Comparison of ENCODE assay signal across 27 cellular contexts in genomic region chr2:103462101-103462500, GRCh38.
"Had no signal": no experiment of that assay in that cellular context is flagged by ENCODE, and none has a peak within 500 bp of the region (broad histone marks: within the 10 kb centered on the region; RNA-seq: fewer than 3 reads in every experiment).

No MANE protein-coding gene starts in this region.

- H3K4me3 ChIP-seq: stomach, suprapubic skin, testis, thoracic aorta, thyroid gland, tibial artery, tibial nerve, transverse colon, upper lobe of left lung, upper lobe of right lung, uterus, vagina had no signal

- H3K4me1 ChIP-seq: stomach, suprapubic skin, testis, thyroid gland, tibial artery, tibial nerve, transverse colon, upper lobe of left lung, upper lobe of right lung, uterus, vagina had no signal

- DNase-seq: stimulated activated CD4-positive, alpha-beta T cell treated with anti-CD3 and anti-CD28 coated beads, Interleukin-2, amount 100 ng/mL, for 48 hours; stimulated activated CD4-positive, alpha-beta T cell treated with anti-CD3 and anti-CD28 coated beads, Interleukin-4, amount 100 ng/mL, for 1 hour; stimulated activated CD4-positive, alpha-beta T cell treated with anti-CD3 and anti-CD28 coated beads, Interleukin-4, amount 100 ng/mL, for 24 hours; stimulated activated CD4-positive, alpha-beta T cell treated with anti-CD3 and anti-CD28 coated beads, Interleukin-4, amount 100 ng/mL, for 4 hours; stimulated activated CD8-positive, alpha-beta memory T cell treated with anti-CD3 and anti-CD28 coated beads, Interleukin-4, amount 100 ng/mL, for 48 hours; stimulated activated naive B cell treated with anti-CD40 and anti-IgM and Interleukin-4, amounts not matched to agents 10 μg/mL and 1 μg/mL and 100 μg/mL, for 72 hours; stimulated activated naive CD4-positive, alpha-beta T cell; stimulated activated naive CD4-positive, alpha-beta T cell treated with Interleukin-2 at 50 U/mL for 16 hours; stimulated activated naive CD8-positive, alpha-beta T cell treated with anti-CD3 and anti-CD28 coated beads, Interleukin-15, amount 100 ng/mL, for 72 hours; stimulated activated naive CD8-positive, alpha-beta T cell treated with anti-CD3 and anti-CD28 coated beads, Interleukin-15, Interleukin-2, amounts not matched to agents 100 U/mL and 50 U/mL, for 24 hours; stomach; substantia nigra; testis; thyroid gland; tibial artery; transverse colon; trophoblast cell; upper lobe of left lung; upper lobe of right lung; uterus had no signal

- H3K36me3 ChIP-seq: stomach, suprapubic skin, thoracic aorta, thyroid gland, tibial artery, tibial nerve, transverse colon, upper lobe of left lung, upper lobe of right lung, uterus, vagina had no signal

- H3K27ac ChIP-seq: stomach, suprapubic skin, testis, thoracic aorta, thyroid gland, tibial artery, tibial nerve, transverse colon, upper lobe of left lung, upper lobe of right lung, uterus, vagina had no signal

- FAIRE-seq: urothelium cell line had no signal

- ATAC-seq: stimulated activated effector memory CD8-positive, alpha-beta T cell treated with anti-CD3 and anti-CD28 coated beads, Interleukin-12 subunit alpha, Interleukin-12 subunit beta, amount 100 ng/mL, for 72 hours; stimulated activated memory B cell treated with anti-CD40 and anti-IgM and Interleukin-4, amounts not matched to agents 10 μg/mL and 1 μg/mL and 100 μg/mL, for 72 hours; stimulated activated naive B cell treated with anti-CD40 and anti-IgM and Interleukin-4, amounts not matched to agents 10 μg/mL and 1 μg/mL and 100 μg/mL, for 72 hours; stimulated activated naive CD8-positive, alpha-beta T cell treated with anti-CD3 and anti-CD28 coated beads, Interleukin-15, amount 100 ng/mL, for 72 hours; stimulated activated naive CD8-positive, alpha-beta T cell treated with anti-CD3 and anti-CD28 coated beads, Interleukin-15, Interleukin-2, amounts not matched to agents 100 U/mL and 50 U/mL, for 24 hours; upper lobe of right lung had no signal

- H3K27me3 ChIP-seq: stomach, suprapubic skin, testis, thyroid gland, tibial artery, tibial nerve, transverse colon, upper lobe of left lung, upper lobe of right lung, uterus, vagina had no signal

- H3K9me3 ChIP-seq: stomach, suprapubic skin, testis, thoracic aorta, thyroid gland, tibial artery, transverse colon, upper lobe of left lung, upper lobe of right lung, uterus, vagina had no signal
